Comparison of ENCODE assay signal across 26 cellular contexts in the genomic region with DNA sequence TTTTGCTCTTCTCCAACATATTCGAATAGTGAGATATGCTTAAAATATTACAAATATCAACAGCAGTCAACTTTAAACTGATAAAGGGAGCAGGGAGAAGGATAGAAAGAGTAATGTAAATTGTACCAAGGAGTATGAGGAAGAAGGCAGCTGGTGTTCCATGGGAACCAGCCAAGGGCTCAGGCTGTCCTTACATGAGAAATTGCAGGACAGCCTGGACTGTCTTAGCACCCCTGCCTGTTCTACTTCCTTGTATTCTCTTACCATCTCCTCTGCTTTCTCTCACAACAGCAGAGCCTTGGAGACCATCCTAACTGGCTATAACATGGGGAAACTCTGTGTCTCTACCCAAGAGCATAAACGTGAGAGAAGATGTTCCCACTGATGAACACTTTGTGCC.
DNase-seq lines count a peak whose midpoint lies in the region; TF ChIP-seq lines count a peak whose summit lies in the region.
"Had no signal": no experiment of that assay in that cellular context is flagged by ENCODE, and none has a peak within 500 bp of the region (broad histone marks: within the 10 kb centered on the region; RNA-seq: fewer than 3 reads in every experiment).

No MANE protein-coding gene starts in this region.

- peak; percentile 13 for DNase-seq in DMS53 (lab: John Stamatoyannopoulos, UW)
- no peak for DNase-seq in DMS53 treated with DMSO at 0.1 percent for 48 hours (lab: John Stamatoyannopoulos, UW; ENCODE audit: unreplicated experiment)
- peak; percentile 16 to 29 for DNase-seq in cardiac fibroblast (ENCODE audit: low read depth in 2 of 2)
- peak; percentile 7 for DNase-seq in iris pigment epithelial cell (ENCODE audit: low read depth)
- no peak for DNase-seq in Kasumi-1 (lab: John Stamatoyannopoulos, UW)
- no peak for DNase-seq in activated CD4-positive, alpha-beta T cell treated with anti-CD3 and anti-CD28 coated beads, Interleukin-2, amount 10 ng/mL, durations not matched to agents 24 days and 14 days
- DNase-seq in lower leg skin (ENCODE audit: low spot score in 2 of 2) = no peak
- no peak for DNase-seq in glomerular visceral epithelial cell (ENCODE audit: extremely low spot score)
- DNase-seq: 8988T; activated CD8-positive, alpha-beta memory T cell treated with anti-CD3 and anti-CD28 coated beads, Interleukin-2, amount 50 U/mL, for 48 hours; activated naive CD8-positive, alpha-beta T cell treated with anti-CD3 and anti-CD28 coated beads, Interleukin-2, amount 10 ng/mL, durations not matched to agents 7 days and 5 days; CD8-positive, alpha-beta memory T cell; cortex of kidney; DMS79 treated with DMSO at 0.1 percent for 48 hours; heart left ventricle; left ventricle myocardium superior; mucosa of descending colon; NCI-H2107; NCI-H510A; nucleus accumbens; stimulated activated CD4-positive, alpha-beta T cell treated with anti-CD3 and anti-CD28 coated beads, Interleukin-12 subunit alpha, Interleukin-12 subunit beta, amount 100 ng/mL, for 4 hours; stimulated activated naive CD8-positive, alpha-beta T cell treated with anti-CD3 and anti-CD28 coated beads, Interleukin-15, amount 100 ng/mL, for 72 hours had no signal

- no peak overlapping the region for H3K27ac Mint-ChIP-seq in activated CD4-positive, alpha-beta T cell treated with anti-CD3 and anti-CD28 coated beads, Interleukin-2, amount 10 ng/mL, durations not matched to agents 24 days and 14 days
- H3K27ac Mint-ChIP-seq: activated naive CD8-positive, alpha-beta T cell treated with anti-CD3 and anti-CD28 coated beads, Interleukin-2, amount 10 ng/mL, durations not matched to agents 7 days and 5 days; CD8-positive, alpha-beta memory T cell; stimulated activated naive CD8-positive, alpha-beta T cell treated with anti-CD3 and anti-CD28 coated beads, Interleukin-15, amount 100 ng/mL, for 72 hours; T-helper 1 cell treated with Interleukin-12 subunit alpha and Interleukin-12 subunit beta and Interleukin-4 antibody, amounts not matched to agents 30 μg/mL and 1 μg/mL, for 36 hours had no signal

- H3K4me3 Mint-ChIP-seq in activated CD4-positive, alpha-beta T cell treated with anti-CD3 and anti-CD28 coated beads, Interleukin-2, amount 10 ng/mL, durations not matched to agents 24 days and 14 days = no peak overlapping the region
- H3K4me3 Mint-ChIP-seq: activated naive CD8-positive, alpha-beta T cell treated with anti-CD3 and anti-CD28 coated beads, Interleukin-2, amount 10 ng/mL, durations not matched to agents 7 days and 5 days; CD8-positive, alpha-beta memory T cell; stimulated activated naive CD8-positive, alpha-beta T cell treated with anti-CD3 and anti-CD28 coated beads, Interleukin-15, amount 100 ng/mL, for 72 hours; T-helper 1 cell treated with Interleukin-12 subunit alpha and Interleukin-12 subunit beta and Interleukin-4 antibody, amounts not matched to agents 30 μg/mL and 1 μg/mL, for 36 hours had no signal

- no peaks in the 10 kb centered on the region for H3K36me3 Mint-ChIP-seq in activated CD4-positive, alpha-beta T cell treated with anti-CD3 and anti-CD28 coated beads, Interleukin-2, amount 10 ng/mL, durations not matched to agents 24 days and 14 days (ENCODE audit: low read depth)
- H3K36me3 Mint-ChIP-seq: activated naive CD8-positive, alpha-beta T cell treated with anti-CD3 and anti-CD28 coated beads, Interleukin-2, amount 10 ng/mL, durations not matched to agents 7 days and 5 days; CD8-positive, alpha-beta memory T cell had no signal

- WGBS in lower leg skin, 2 donors = 51 to 67% methylated on average over 2 of the region's 2 CpGs

- intact Hi-C loops in activated CD4-positive, alpha-beta T cell treated with anti-CD3 and anti-CD28 coated beads, Interleukin-2, amount 10 ng/mL, durations not matched to agents 24 days and 14 days (cut with micrococcal nuclease) = no loop called here
- intact Hi-C loops in lower leg skin (cut with DNase I; ENCODE audit: low total_unique reads) = no loop called here

- no peak for TF ChIP-seq CTCF in cardiac fibroblast (IDR thresholded peaks at IDR 0.05; ENCODE audit: low read depth, low read length)
- TF ChIP-seq CTCF in lower leg skin (IDR thresholded peaks at IDR 0.05) = no peak

- H3K4me3 ChIP-seq in cardiac fibroblast (replicated peaks in 1 of 2; ENCODE audit: low read depth in 2 of 2, low read length in 2 of 2) = no peak overlapping the region
- no peak overlapping the region for H3K4me3 ChIP-seq in lower leg skin (ENCODE audit: low read depth, poor library complexity, severe bottlenecking)
- H3K4me3 ChIP-seq: body of pancreas, heart left ventricle, mucosa of descending colon, SJSA1, tibial nerve had no signal

- no peak for TF ChIP-seq POLR2A in lower leg skin (IDR thresholded peaks at IDR 0.05)

- H3K4me1 Mint-ChIP-seq in activated CD4-positive, alpha-beta T cell treated with anti-CD3 and anti-CD28 coated beads, Interleukin-2, amount 10 ng/mL, durations not matched to agents 24 days and 14 days = no peaks in the 10 kb centered on the region
- H3K4me1 Mint-ChIP-seq: activated naive CD8-positive, alpha-beta T cell treated with anti-CD3 and anti-CD28 coated beads, Interleukin-2, amount 10 ng/mL, durations not matched to agents 7 days and 5 days; CD8-positive, alpha-beta memory T cell; stimulated activated naive CD8-positive, alpha-beta T cell treated with anti-CD3 and anti-CD28 coated beads, Interleukin-15, amount 100 ng/mL, for 72 hours had no signal

- no peaks in the 10 kb centered on the region for H3K9me3 Mint-ChIP-seq in activated CD4-positive, alpha-beta T cell treated with anti-CD3 and anti-CD28 coated beads, Interleukin-2, amount 10 ng/mL, durations not matched to agents 24 days and 14 days
- H3K9me3 Mint-ChIP-seq: activated naive CD8-positive, alpha-beta T cell treated with anti-CD3 and anti-CD28 coated beads, Interleukin-2, amount 10 ng/mL, durations not matched to agents 7 days and 5 days; stimulated activated naive CD8-positive, alpha-beta T cell treated with anti-CD3 and anti-CD28 coated beads, Interleukin-15, amount 100 ng/mL, for 72 hours; T-helper 1 cell treated with Interleukin-12 subunit alpha and Interleukin-12 subunit beta and Interleukin-4 antibody, amounts not matched to agents 30 μg/mL and 1 μg/mL, for 36 hours had no signal

- H3K27me3 Mint-ChIP-seq in activated CD4-positive, alpha-beta T cell treated with anti-CD3 and anti-CD28 coated beads, Interleukin-2, amount 10 ng/mL, durations not matched to agents 24 days and 14 days = no peaks in the 10 kb centered on the region
- H3K27me3 Mint-ChIP-seq: activated naive CD8-positive, alpha-beta T cell treated with anti-CD3 and anti-CD28 coated beads, Interleukin-2, amount 10 ng/mL, durations not matched to agents 7 days and 5 days had no signal

Comparison
In these comparisons a context has a peak if more than half of its experiments do, and no peak if none do; other contexts are left out.
1. DNase-seq: peak in DMS53 (single experiment), cardiac fibroblast (2 of 2) and iris pigment epithelial cell (single experiment); none in DMS53 treated with DMSO at 0.1 percent for 48 hours (single experiment), Kasumi-1 (0 of 2), activated CD4-positive, alpha-beta T cell treated with anti-CD3 and anti-CD28 coated beads, Interleukin-2, amount 10 ng/mL, durations not matched to agents 24 days and 14 days (single experiment), lower leg skin (0 of 2) and glomerular visceral epithelial cell (single experiment).